In genomic region chr19:41449079-41449864, GRCh38 we compare ENCODE assay signal across 1 cellular context.
A peak's percentile ranks its signal among the peaks of the same experiment; 100 is the strongest.
TF ChIP-seq lines count a peak whose summit lies in the region.

No MANE protein-coding gene starts in this region.

TF ChIP-seq in K562, 482 proteins besides CTCF, POLR2A, EP300 and RAD21 (continued from another document and continues in another):
- no peak for TF ChIP-seq CHD7 (IDR thresholded peaks at IDR 0.05; ENCODE audit: low read depth, low read length)
- no peak for TF ChIP-seq ZNF232 (CRISPR knock-in tag; IDR thresholded peaks at IDR 0.05)
- TF ChIP-seq ATF1 (CRISPR knock-in tag; IDR thresholded peaks at IDR 0.05) = no peak
- no peak; the same call in 1 of the 2 replicates for TF ChIP-seq ATF1 (tag; IDR thresholded peaks at IDR 0.05)
- no peak for TF ChIP-seq MTF1 (CRISPR knock-in tag; IDR thresholded peaks at IDR 0.05; ENCODE audit: borderline replicate concordance)
- no peak for TF ChIP-seq ZBTB40 (IDR thresholded peaks at IDR 0.05)
- TF ChIP-seq ZBTB40 (CRISPR knock-in tag; IDR thresholded peaks at IDR 0.05) = no peak
- no peak for TF ChIP-seq NEUROD1 (IDR thresholded peaks at IDR 0.05; ENCODE audit: borderline replicate concordance, low read depth, low read length, partially characterized antibody)
- TF ChIP-seq ZFP1 (CRISPR knock-in tag; IDR thresholded peaks at IDR 0.05) = no peak
- no peak for TF ChIP-seq MAFF (IDR thresholded peaks at IDR 0.05; ENCODE audit: low read length)
- no peak for TF ChIP-seq E2F1 (CRISPR knock-in tag; IDR thresholded peaks at IDR 0.05)
- no peak for TF ChIP-seq ZZZ3 (IDR thresholded peaks at IDR 0.05)
- TF ChIP-seq SMARCB1 (IDR thresholded peaks at IDR 0.05; ENCODE audit: insufficient read length, low read depth) = no peak
- no peak for TF ChIP-seq MTA2 (IDR thresholded peaks at IDR 0.05; ENCODE audit: low read depth)
- TF ChIP-seq RB1 (IDR thresholded peaks at IDR 0.05; ENCODE audit: low read depth) = peak; percentile 67; the same call in 1 of the 2 replicates
- no peak for TF ChIP-seq TRIM24 (IDR thresholded peaks at IDR 0.05)
- TF ChIP-seq ZNF778 (CRISPR knock-in tag; IDR thresholded peaks at IDR 0.05) = no peak
- TF ChIP-seq TFAP4 (CRISPR knock-in tag; IDR thresholded peaks at IDR 0.05; ENCODE audit: borderline replicate concordance) = peak; percentile 49; the same call in 1 of the 2 replicates
- TF ChIP-seq CHD1 (IDR thresholded peaks at IDR 0.05; ENCODE audit: low read length) = no peak
- TF ChIP-seq SAFB2 (IDR thresholded peaks at IDR 0.05; ENCODE audit: borderline replicate concordance, low read depth, low read length, severe bottlenecking) = no peak
- TF ChIP-seq GABPB1 (CRISPR knock-in tag; IDR thresholded peaks at IDR 0.05) = no peak
- peak; percentile 49; the same call in 1 of the 2 replicates for TF ChIP-seq L3MBTL2 (IDR thresholded peaks at IDR 0.05)
- TF ChIP-seq ZBTB7A (IDR thresholded peaks at IDR 0.05; ENCODE audit: borderline replicate concordance, control insufficient read depth, low read depth, low read length) = peak; percentile 61; the same call in 1 of the 2 replicates
- TF ChIP-seq KAT7 (CRISPR knock-in tag; IDR thresholded peaks at IDR 0.05; ENCODE audit: borderline replicate concordance) = no peak
- TF ChIP-seq JUNB (CRISPR knock-in tag; conservative IDR thresholded peaks at IDR 0.05) = no peak
- no peak for TF ChIP-seq ZNF583 (CRISPR knock-in tag; IDR thresholded peaks at IDR 0.05)
- TF ChIP-seq NONO (IDR thresholded peaks at IDR 0.05; ENCODE audit: low read depth in 2 of 2, low read length in 1 of 2) = no peak
- no peak for TF ChIP-seq ZNF444 (CRISPR knock-in tag; IDR thresholded peaks at IDR 0.05)
- TF ChIP-seq ZBTB8A (IDR thresholded peaks at IDR 0.05; ENCODE audit: partially characterized antibody) = no peak
- no peak for TF ChIP-seq STAT6 (CRISPR knock-in tag; IDR thresholded peaks at IDR 0.05)
- TF ChIP-seq CC2D1A (IDR thresholded peaks at IDR 0.05) = peak; percentile 67; the same call in 1 of the 2 replicates
